8 cellular contexts compared by ENCODE assay signal in genomic region chr3:25782938-25783660, GRCh38. TPM values are rescaled to one million over a fixed set of nuclear protein-coding genes. Genes with fewer than 3 reads are reported as not detected.
A peak's percentile ranks its signal among the peaks of the same experiment; 100 is the strongest.
DNase-seq lines count a peak whose midpoint lies in the region; ATAC-seq lines count a peak whose summit lies in the region.

NGLY1 (minus strand) TSS chr3:25783443; CDS start chr3:25783390, 53 bp downstream.

- peak within 1 kb of the TSS; percentile 88 for H3K9ac ChIP-seq in mesenchymal stem cell (ENCODE audit: low read length)

- peak within 1 kb of the TSS in 1 of 2 experiments; percentile 84 for H3K14ac ChIP-seq in mesenchymal stem cell (ENCODE audit: low read length in 2 of 2)

- H3K18ac ChIP-seq in mesenchymal stem cell (ENCODE audit: low read depth in 1 of 2, low read length in 2 of 2), result peak within 1 kb of the TSS; percentile 95 to 97

- peak within 1 kb of the TSS; percentile 89 for H3K4me2 ChIP-seq in mesenchymal stem cell (ENCODE audit: low read length, poor library complexity, severe bottlenecking)

- H3K4me3 ChIP-seq in mesenchymal stem cell (ENCODE audit: insufficient read depth in 1 of 2, low read depth in 1 of 2, low read length in 2 of 2), result peak within 1 kb of the TSS; percentile 86 to 94

- H3K27ac Mint-ChIP-seq in effector memory CD8-positive, alpha-beta T cell, result peak within 1 kb of the TSS; percentile 66 to 89

- peak within 1 kb of the TSS in 1 of 2 experiments; percentile 86 for H2BK12ac ChIP-seq in mesenchymal stem cell (ENCODE audit: low read length in 2 of 2)

- peaks cover 22% of the 10 kb centered on the region for H3K36me3 Mint-ChIP-seq in effector memory CD8-positive, alpha-beta T cell (ENCODE audit: insufficient read depth)

- H2AFZ ChIP-seq in mesenchymal stem cell (ENCODE audit: low read depth, low read length), result peak within 1 kb of the TSS; percentile 99

- POLR2A ChIA-PET in activated CD8-positive, alpha-beta memory T cell treated with anti-CD3 and anti-CD28 coated beads for 36 hours (lab: Charles Lee), result interaction anchor here (1.2 to 1.5 kb wide), 4 partner anchors 74 to 135 kb away, joined by 3 to 7 read pairs (median 6); no protein-coding TSS in a partner anchor

- peak within 1 kb of the TSS; percentile 57 for H2BK5ac ChIP-seq in mesenchymal stem cell (ENCODE audit: low read depth, low read length, poor library complexity, severe bottlenecking)

- H4K8ac ChIP-seq in mesenchymal stem cell (ENCODE audit: low read length), result peak within 1 kb of the TSS; percentile 69

- no peaks in the 10 kb centered on the region for H3K27me3 ChIP-seq in mesenchymal stem cell (ENCODE audit: control insufficient read depth in 1 of 2, insufficient read depth in 1 of 2, low read length in 2 of 2)

- ATAC-seq in GM19324 (IDR thresholded peaks at IDR 0.05; ENCODE audit: low FRiP score, unreplicated experiment) (peak; percentile 88), HG03457 (IDR thresholded peaks at IDR 0.05; ENCODE audit: unreplicated experiment) (peak; percentile 70)
- peak; percentile 89 for ATAC-seq in effector memory CD8-positive, alpha-beta T cell (replicated peaks)

- no peaks in the 10 kb centered on the region for H3K9me3 Mint-ChIP-seq in effector memory CD8-positive, alpha-beta T cell

- H3K27me3 Mint-ChIP-seq in effector memory CD8-positive, alpha-beta T cell, result no peaks in the 10 kb centered on the region

- 1% methylated on average over 40 of the region's 72 CpGs for WGBS in mesenchymal stem cell

- peak within 1 kb of the TSS; percentile 98 for H2BK15ac ChIP-seq in mesenchymal stem cell (ENCODE audit: low read depth, poor library complexity, severe bottlenecking)

- peak within 1 kb of the TSS; percentile 91 for H4K91ac ChIP-seq in mesenchymal stem cell (ENCODE audit: low read length)

- peak within 1 kb of the TSS; percentile 54 for H3K27ac ChIP-seq in mesenchymal stem cell (ENCODE audit: low read length, poor library complexity, severe bottlenecking)

- peak within 1 kb of the TSS in 1 of 2 experiments; percentile 96 for H3K23ac ChIP-seq in mesenchymal stem cell (ENCODE audit: low read length in 2 of 2)

- peak within 1 kb of the TSS; percentile 93 for H2BK120ac ChIP-seq in mesenchymal stem cell (ENCODE audit: low read depth, low read length)

- peaks cover 2% of the 10 kb centered on the region for H3K4me1 ChIP-seq in mesenchymal stem cell (ENCODE audit: control insufficient read depth, insufficient read depth, low read depth, low read length)

- no peaks in the 10 kb centered on the region for H3K9me3 ChIP-seq in mesenchymal stem cell (ENCODE audit: control insufficient read depth, low read length)

- CTCF ChIA-PET in activated CD8-positive, alpha-beta memory T cell treated with anti-CD3 and anti-CD28 coated beads for 36 hours (lab: Charles Lee), result interaction anchor here (0.8 kb wide), 1 partner anchor 10 kb away, joined by 3 read pairs; no protein-coding TSS in a partner anchor

- peak in 13 of 14 donors; percentile 54 to 87 (median 79) for DNase-seq in C1 segment of cervical spinal cord (lab: John Stamatoyannopoulos, UW)
- peak; percentile 80 for DNase-seq in NOMO-1 (lab: John Stamatoyannopoulos, UW; ENCODE audit: unreplicated experiment in 2 of 2)
- DNase-seq in effector memory CD8-positive, alpha-beta T cell, result peak; percentile 79 to 81 (median 80)
- DNase-seq in mesenchymal stem cell, result peak; percentile 80
- DNase-seq in stimulated activated CD8-positive, alpha-beta memory T cell treated with anti-CD3 and anti-CD28 coated beads, Interleukin-12 subunit alpha, Interleukin-12 subunit beta, amount 100 ng/mL, for 24 hours (ENCODE audit: extremely low read depth), result peak; percentile 59

- H2AK5ac ChIP-seq in mesenchymal stem cell (ENCODE audit: low read length, severe bottlenecking), result no peak within 1 kb of the TSS

- H3K4me1 Mint-ChIP-seq in effector memory CD8-positive, alpha-beta T cell (ENCODE audit: low read depth in 2 of 2), result peaks cover 12 to 32% of the 10 kb centered on the region in 2 donors

- peak within 1 kb of the TSS in 1 of 2 experiments; percentile 69 for H3K4ac ChIP-seq in mesenchymal stem cell (ENCODE audit: low read depth in 1 of 2, low read length in 2 of 2)

- H3K36me3 ChIP-seq in mesenchymal stem cell (ENCODE audit: control insufficient read depth in 1 of 2, insufficient read depth in 2 of 2, low read depth in 1 of 2, low read length in 2 of 2), result peaks cover 0 to 4% of the 10 kb centered on the region in 2 experiments

- peaks cover 13% of the 10 kb centered on the region for H3K79me1 ChIP-seq in mesenchymal stem cell (replicated peaks; ENCODE audit: low read length, poor library complexity, severe bottlenecking)

- H3K4me3 Mint-ChIP-seq in effector memory CD8-positive, alpha-beta T cell, result peak within 1 kb of the TSS; percentile 85

RNA-seq across cellular contexts. Expression of gene NGLY1, which starts in this region (rescaled TPM):
- total RNA-seq in activated CD8-positive, alpha-beta memory T cell treated with anti-CD3 and anti-CD28 coated beads for 36 hours, result 10 to 100 TPM; 50.0 to 54.3 TPM
- polyA plus RNA-seq in mesenchymal stem cell (2013, experiment 1 of 2), result 8.5 TPM
- 10.2 TPM for polyA plus RNA-seq in mesenchymal stem cell (2013, experiment 2 of 2)

Comparison
In these comparisons a context has a peak if more than half of its experiments do, and no peak if none do; other contexts are left out.
1. Peak in every context shown above with its lines: DNase-seq, ATAC-seq, H3K4me3 ChIP-seq and H3K27ac ChIP-seq.